Comparison of ENCODE assay signal across 1 cellular context in the genomic region with DNA sequence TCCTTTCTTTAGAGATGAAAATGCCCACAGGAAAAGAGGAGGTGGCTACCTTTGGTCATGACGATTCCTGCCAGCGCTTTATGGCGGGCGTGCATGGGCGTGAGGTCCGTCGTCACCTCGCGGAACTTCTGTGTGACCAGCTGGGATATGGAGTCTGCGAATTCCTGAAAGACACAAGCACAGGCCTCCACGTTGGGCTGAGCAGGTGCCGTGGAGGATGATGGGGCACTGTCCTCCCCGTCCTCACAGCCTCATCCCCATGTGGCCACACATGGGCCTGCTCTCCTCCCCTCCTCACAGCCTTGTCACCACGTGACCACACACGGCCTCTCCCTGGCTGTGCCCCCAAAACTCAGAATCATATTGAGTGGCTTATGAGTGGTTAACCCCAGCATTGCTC.
TF ChIP-seq lines count a peak whose summit lies in the region.

No MANE protein-coding gene starts in this region.

TF ChIP-seq in H1, 55 proteins besides CTCF, POLR2A, EP300 and RAD21:
- TF ChIP-seq BACH1 (IDR thresholded peaks at IDR 0.05; ENCODE audit: low read length): no peak
